9 cellular contexts compared by ENCODE assay signal in the genomic region with DNA sequence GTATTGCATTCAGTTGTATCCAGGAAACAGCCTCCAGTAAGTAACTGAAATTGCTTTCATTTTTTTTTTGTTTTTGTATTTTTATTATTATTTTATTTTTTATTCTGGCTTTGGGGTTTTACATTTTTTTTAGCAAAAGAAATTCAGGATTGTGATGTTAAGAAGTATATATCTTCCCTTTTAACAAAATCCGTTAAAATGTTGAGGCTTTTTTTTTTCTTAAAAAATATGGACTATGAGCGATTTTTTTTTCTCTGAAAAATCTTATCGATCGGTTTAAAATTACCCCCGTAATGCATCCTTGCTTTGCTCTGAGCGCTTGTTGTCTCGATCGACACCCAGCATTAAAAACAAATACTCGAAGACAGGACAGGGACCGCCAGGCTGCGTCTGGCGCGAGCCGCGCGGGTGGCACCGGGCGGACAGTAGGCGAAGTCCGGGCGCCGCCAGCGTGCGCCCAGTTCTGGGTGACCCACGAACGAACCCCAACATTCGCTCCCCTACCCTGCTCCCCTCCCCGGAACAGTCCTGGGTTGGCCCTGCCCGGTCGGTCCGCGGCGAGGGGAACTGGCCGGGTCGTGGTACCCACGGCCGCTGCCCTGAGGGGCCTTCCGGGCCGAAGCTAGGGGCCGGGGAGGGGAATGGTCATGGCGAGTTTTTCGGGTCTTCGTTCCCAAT. TPM values are rescaled to one million over a fixed set of nuclear protein-coding genes. Genes with fewer than 3 reads are reported as not detected.
DNase-seq lines count a peak whose midpoint lies in the region; ATAC-seq, FAIRE-seq and TF ChIP-seq lines count a peak whose summit lies in the region.
"Had no signal": no experiment of that assay in that cellular context is flagged by ENCODE, and none has a peak within 500 bp of the region (broad histone marks: within the 10 kb centered on the region; RNA-seq: fewer than 3 reads in every experiment).

No MANE protein-coding gene starts in this region.

- no peak for DNase-seq in BE2C
- DNase-seq in LNCaP clone FGC (ENCODE audit: low read depth) = no peak
- DNase-seq in naive B cell = no peak
- DNase-seq in frontal cortex (ENCODE audit: low spot score in 2 of 2) = no peak
- DNase-seq in NOMO-1 treated with dmso at 0.1 percent for 144 hours (lab: John Stamatoyannopoulos, UW; ENCODE audit: unreplicated experiment) = no peak

- H3K9me3 ChIP-seq in BE2C = no peaks in the 10 kb centered on the region

- H3K27ac ChIP-seq in cingulate gyrus (ENCODE audit: low read depth, low read length) = peak overlapping the region; percentile 72

- no peak for FAIRE-seq in frontal cortex (lab: Jason Lieb, UNC)
- FAIRE-seq: colon had no signal

- peaks cover 0 to 7% of the 10 kb centered on the region in 2 donors for H3K36me3 Mint-ChIP-seq in naive B cell

- H3K27me3 ChIP-seq in BE2C = peaks cover 26% of the 10 kb centered on the region

- H3K9me3 Mint-ChIP-seq in naive B cell = peaks cover 0 to 2% (median 0%) of the 10 kb centered on the region in 7 donors

- no peak for ATAC-seq in naive B cell (ENCODE audit: low read depth in 2 of 2)
- no peak for ATAC-seq in HG02759 (IDR thresholded peaks at IDR 0.05; ENCODE audit: unreplicated experiment)
- no peak for ATAC-seq in HG03565 (IDR thresholded peaks at IDR 0.05; ENCODE audit: unreplicated experiment)

- peaks cover 20 to 33% (median 29%) of the 10 kb centered on the region in 3 donors for H3K4me1 Mint-ChIP-seq in naive B cell

- no peaks in the 10 kb centered on the region for H3K36me3 ChIP-seq in BE2C

- peaks cover 31 to 56% (median 42%) of the 10 kb centered on the region in 3 donors for H3K27me3 Mint-ChIP-seq in naive B cell

- peaks cover 6% of the 10 kb centered on the region for H3K4me1 ChIP-seq in BE2C

- TF ChIP-seq CTCF in BE2C (IDR thresholded peaks at IDR 0.05; ENCODE audit: low read depth, low read length) = no peak
- no peak for TF ChIP-seq CTCF in LNCaP clone FGC (IDR thresholded peaks at IDR 0.05; ENCODE audit: control insufficient read depth, extremely low read depth, insufficient read depth)

- peak overlapping the region in 3 of 6 donors; percentile 64 to 98 (median 72) for H3K27ac Mint-ChIP-seq in naive B cell

- H3K4me3 ChIP-seq in BE2C (ENCODE audit: low read depth, low read length) = peak overlapping the region; percentile 89
- H3K4me3 ChIP-seq in LNCaP clone FGC (ENCODE audit: low read depth, low read length) = peak overlapping the region; percentile 55

- peak overlapping the region in 7 of 8 donors; percentile 69 to 94 (median 85) for H3K4me3 Mint-ChIP-seq in naive B cell

RNA-seq across cellular contexts. Expression of gene BAHCC1, which starts 0.5 kb away (rescaled TPM):
- polyA plus RNA-seq in BE2C (2012; ENCODE audit: insufficient read depth, insufficient read length, low read depth) = 23.2 TPM
- polyA plus RNA-seq in naive B cell (ENCODE audit: low read depth in 6 of 6) = under 1 TPM in 1 of 6 donors, not detected in 5; 0.07 TPM
- total RNA-seq in frontal cortex = 5.7 TPM
